In the genomic region with DNA sequence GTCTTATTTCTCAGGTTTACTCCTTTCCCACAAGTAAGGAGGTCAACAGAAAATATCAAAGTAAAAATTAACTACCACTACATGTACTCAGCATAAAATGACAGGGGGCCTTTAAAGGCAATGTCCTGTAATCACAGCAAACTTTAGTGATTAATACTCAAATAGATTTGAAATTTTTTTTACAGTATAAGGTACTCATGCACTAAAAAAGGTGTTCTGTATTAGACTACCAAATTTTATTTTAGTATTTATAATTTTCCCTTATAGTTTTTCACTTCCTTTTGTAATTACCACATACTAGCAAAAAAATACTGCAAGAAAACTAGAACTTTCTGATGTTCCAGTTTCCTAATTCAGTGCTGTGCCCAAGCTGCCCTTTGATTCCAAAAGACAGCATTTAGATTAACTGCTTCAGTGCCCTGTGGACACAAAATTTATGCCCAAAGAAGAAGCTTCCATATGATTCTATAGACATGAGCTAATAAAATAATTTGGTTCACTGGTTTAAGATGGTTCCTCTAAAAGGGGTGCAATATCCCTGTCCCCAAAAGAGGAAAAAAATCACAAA, we compare ENCODE assay signal across 10 cellular contexts.
A peak's percentile ranks its signal among the peaks of the same experiment; 100 is the strongest.
DNase-seq lines count a peak whose midpoint lies in the region; TF ChIP-seq lines count a peak whose summit lies in the region.
"Had no signal": no experiment of that assay in that cellular context is flagged by ENCODE, and none has a peak within 500 bp of the region (broad histone marks: within the 10 kb centered on the region; RNA-seq: fewer than 3 reads in every experiment).

No MANE protein-coding gene starts in this region.

- no peak overlapping the region for H2BK12ac ChIP-seq in trophoblast cell (ENCODE audit: low read length)

- H3K18ac ChIP-seq in trophoblast cell (ENCODE audit: low read length): no peak overlapping the region

- H2BK120ac ChIP-seq in trophoblast cell (ENCODE audit: insufficient read depth, low read length, poor library complexity): no peak overlapping the region

- H3K4me2 ChIP-seq in OCI-LY7 (ENCODE audit: low read length) (peak overlapping the region; percentile 88), trophoblast cell (ENCODE audit: low read length) (no peak overlapping the region)

- no peak overlapping the region for H4K12ac ChIP-seq in trophoblast cell (ENCODE audit: low read depth, low read length)

- H4K8ac ChIP-seq in trophoblast cell (ENCODE audit: low read depth, low read length): no peak overlapping the region

- no peak overlapping the region for H3K4ac ChIP-seq in trophoblast cell (ENCODE audit: low read depth, low read length)

- no peak overlapping the region for H3K23ac ChIP-seq in trophoblast cell (ENCODE audit: low read length)

- peak overlapping the region; percentile 81 for H3K4me3 Mint-ChIP-seq in T-helper 2 cell treated with Interferon-gamma antibody and Interleukin-4, amounts not matched to agents 5 μg/mL and 100 μg/mL, for 36 hours

- H4K20me1 ChIP-seq in OCI-LY7 (ENCODE audit: insufficient read depth, low read length): no peaks in the 10 kb centered on the region

- CTCF ChIA-PET in OCI-LY7 (lab: Charles Lee; ENCODE audit: unreplicated experiment): no interaction called here

- H2AFZ ChIP-seq in OCI-LY7 (ENCODE audit: low read length): peak overlapping the region; percentile 40; the same call in 1 of the 2 replicates
- H2AFZ ChIP-seq in trophoblast cell (ENCODE audit: insufficient read depth, low read length, poor library complexity): no peak overlapping the region

- no peak overlapping the region for H2BK5ac ChIP-seq in trophoblast cell (ENCODE audit: low read depth, low read length, poor library complexity)

- no peak overlapping the region for H2AK5ac ChIP-seq in trophoblast cell (ENCODE audit: low read length)

- peak overlapping the region; percentile 84 for H3K27ac ChIP-seq in OCI-LY7 (ENCODE audit: low read depth, low read length, poor library complexity, severe bottlenecking)
- H3K27ac ChIP-seq in sigmoid colon: peak overlapping the region; percentile 14 to 82 (median 76)
- H3K27ac ChIP-seq in trophoblast cell (ENCODE audit: low read depth, low read length): no peak overlapping the region
- H3K27ac ChIP-seq: 22Rv1 had no signal

- POLR2A ChIA-PET in OCI-LY7 (lab: Charles Lee): interaction anchor here (0.5 to 3.5 kb wide), 20 partner anchors 10 to 1254 kb away, joined by 3 to 38 read pairs (median 4); partner anchors contain the start of gene KLF12

- H3K14ac ChIP-seq in trophoblast cell (ENCODE audit: low read length): no peak overlapping the region

- DNase-seq in T-helper 2 cell treated with Interferon-gamma antibody and Interleukin-4, amounts not matched to agents 5 μg/mL and 100 μg/mL, for 36 hours (ENCODE audit: low spot score): no peak
- DNase-seq in T-helper 2 cell (no peak), OCI-LY7 (ENCODE audit: low spot score) (no peak), sigmoid colon (no peak), NCI-H2029 treated with DMSO at 0.1 percent for 48 hours (lab: John Stamatoyannopoulos, UW) (no peak), trophoblast cell (no peak)
- no peak for DNase-seq in stimulated activated CD4-positive, alpha-beta T cell treated with anti-CD3 and anti-CD28 coated beads, Interleukin-1b, Interleukin-23, amount 100 ng/mL, for 48 hours
- DNase-seq: effector memory CD4-positive, alpha-beta T cell had no signal

- TF ChIP-seq POLR2A in sigmoid colon (IDR thresholded peaks at IDR 0.05): no peak

- no peaks in the 10 kb centered on the region for H3K79me1 ChIP-seq in trophoblast cell (ENCODE audit: low read length)

- no peaks in the 10 kb centered on the region for H3K27me3 Mint-ChIP-seq in T-helper 2 cell treated with Interferon-gamma antibody and Interleukin-4, amounts not matched to agents 5 μg/mL and 100 μg/mL, for 36 hours (ENCODE audit: low read depth)

- H3K9me2 ChIP-seq in OCI-LY7 (ENCODE audit: insufficient read depth, low read length): no peaks in the 10 kb centered on the region

- BruUV-seq in OCI-LY7 (replicated peaks; lab: Mats Ljungman, UMichigan): no TSS peak

- peak overlapping the region; percentile 87 for H3K27ac Mint-ChIP-seq in T-helper 2 cell treated with Interferon-gamma antibody and Interleukin-4, amounts not matched to agents 5 μg/mL and 100 μg/mL, for 36 hours

- H3K9me3 Mint-ChIP-seq in T-helper 2 cell treated with Interferon-gamma antibody and Interleukin-4, amounts not matched to agents 5 μg/mL and 100 μg/mL, for 36 hours: peaks cover 11% of the 10 kb centered on the region

- intact Hi-C loops in OCI-LY7 (cut with micrococcal nuclease; ENCODE audit: unreplicated experiment) (loop anchor here (2.0 to 5.0 kb wide), 5 partner anchors 37 to 224 kb away; partner anchors contain the start of gene KLF12), sigmoid colon (cut with DNase I) (loop anchor here (5.0 kb wide), 1 partner anchor 69 kb away; the partner anchor contains the start of gene KLF12)

- H3K79me2 ChIP-seq in OCI-LY7 (ENCODE audit: insufficient read depth, low read depth, low read length) (peaks cover 62% of the 10 kb centered on the region; the same call in 1 of the 2 replicates), trophoblast cell (ENCODE audit: control insufficient read depth, insufficient read depth, low read length, poor library complexity) (no peaks in the 10 kb centered on the region)

- peaks cover 16% of the 10 kb centered on the region; the same call in 1 of the 2 replicates for H3K9me3 ChIP-seq in OCI-LY7 (ENCODE audit: low read length)
- H3K9me3 ChIP-seq in endocrine pancreas (ENCODE audit: control insufficient read depth, low read length): no peaks in the 10 kb centered on the region
- no peaks in the 10 kb centered on the region for H3K9me3 ChIP-seq in sigmoid colon
- no peaks in the 10 kb centered on the region for H3K9me3 ChIP-seq in trophoblast cell (ENCODE audit: insufficient read depth, low read depth, low read length)

- H3K9ac ChIP-seq in endocrine pancreas (ENCODE audit: control insufficient read depth, insufficient read depth, low read length): no peak overlapping the region
- no peak overlapping the region for H3K9ac ChIP-seq in trophoblast cell (ENCODE audit: low read length)

- H3K36me3 ChIP-seq in OCI-LY7 (ENCODE audit: insufficient read depth, low read length) (peaks cover 25% of the 10 kb centered on the region), endocrine pancreas (ENCODE audit: control insufficient read depth, insufficient read depth, low read length) (no peaks in the 10 kb centered on the region), sigmoid colon (no peaks in the 10 kb centered on the region), trophoblast cell (ENCODE audit: control insufficient read depth in 1 of 2, insufficient read depth in 2 of 2, low read length in 2 of 2) (no peaks in the 10 kb centered on the region)

- no peak overlapping the region for H4K91ac ChIP-seq in trophoblast cell (ENCODE audit: low read depth, low read length)

- H3K4me1 Mint-ChIP-seq in T-helper 2 cell treated with Interferon-gamma antibody and Interleukin-4, amounts not matched to agents 5 μg/mL and 100 μg/mL, for 36 hours (ENCODE audit: low read depth): peaks cover 73% of the 10 kb centered on the region

- H3K27me3 ChIP-seq in endocrine pancreas (ENCODE audit: control insufficient read depth, insufficient read depth, low read length) (no peaks in the 10 kb centered on the region), sigmoid colon (no peaks in the 10 kb centered on the region), trophoblast cell (ENCODE audit: insufficient read depth, low read length) (no peaks in the 10 kb centered on the region)

- TF ChIP-seq EP300 in sigmoid colon (IDR thresholded peaks at IDR 0.05): no peak

- peaks cover 36% of the 10 kb centered on the region for H3K36me3 Mint-ChIP-seq in T-helper 2 cell treated with Interferon-gamma antibody and Interleukin-4, amounts not matched to agents 5 μg/mL and 100 μg/mL, for 36 hours (ENCODE audit: low read depth)

- peaks cover 52% of the 10 kb centered on the region for H3K4me1 ChIP-seq in OCI-LY7 (ENCODE audit: insufficient read depth, low read length, poor library complexity, severe bottlenecking)
- peaks cover 27% of the 10 kb centered on the region for H3K4me1 ChIP-seq in endocrine pancreas (ENCODE audit: control insufficient read depth, insufficient read depth, low read length)
- peaks cover 0 to 54% (median 42%) of the 10 kb centered on the region in 4 donors for H3K4me1 ChIP-seq in sigmoid colon
- H3K4me1 ChIP-seq in trophoblast cell (ENCODE audit: control insufficient read depth in 1 of 2, insufficient read depth in 2 of 2, low read length in 2 of 2): peaks cover 0 to 3% of the 10 kb centered on the region in 2 experiments

- TF ChIP-seq CTCF in OCI-LY7 (conservative IDR thresholded peaks at IDR 0.05; ENCODE audit: low read length): no peak
- no peak for TF ChIP-seq CTCF in sigmoid colon (IDR thresholded peaks at IDR 0.05)

- H3K4me3 ChIP-seq in OCI-LY7 (ENCODE audit: low read depth, low read length, poor library complexity, severe bottlenecking): peak overlapping the region; percentile 60
- peak overlapping the region; percentile 79 for H3K4me3 ChIP-seq in endocrine pancreas (ENCODE audit: control insufficient read depth, insufficient read depth, low read length)
- H3K4me3 ChIP-seq in sigmoid colon: peak overlapping the region in 2 of 4 donors; percentile 34 to 38
- no peak overlapping the region for H3K4me3 ChIP-seq in trophoblast cell (ENCODE audit: low read depth, low read length)
